In the genomic region with DNA sequence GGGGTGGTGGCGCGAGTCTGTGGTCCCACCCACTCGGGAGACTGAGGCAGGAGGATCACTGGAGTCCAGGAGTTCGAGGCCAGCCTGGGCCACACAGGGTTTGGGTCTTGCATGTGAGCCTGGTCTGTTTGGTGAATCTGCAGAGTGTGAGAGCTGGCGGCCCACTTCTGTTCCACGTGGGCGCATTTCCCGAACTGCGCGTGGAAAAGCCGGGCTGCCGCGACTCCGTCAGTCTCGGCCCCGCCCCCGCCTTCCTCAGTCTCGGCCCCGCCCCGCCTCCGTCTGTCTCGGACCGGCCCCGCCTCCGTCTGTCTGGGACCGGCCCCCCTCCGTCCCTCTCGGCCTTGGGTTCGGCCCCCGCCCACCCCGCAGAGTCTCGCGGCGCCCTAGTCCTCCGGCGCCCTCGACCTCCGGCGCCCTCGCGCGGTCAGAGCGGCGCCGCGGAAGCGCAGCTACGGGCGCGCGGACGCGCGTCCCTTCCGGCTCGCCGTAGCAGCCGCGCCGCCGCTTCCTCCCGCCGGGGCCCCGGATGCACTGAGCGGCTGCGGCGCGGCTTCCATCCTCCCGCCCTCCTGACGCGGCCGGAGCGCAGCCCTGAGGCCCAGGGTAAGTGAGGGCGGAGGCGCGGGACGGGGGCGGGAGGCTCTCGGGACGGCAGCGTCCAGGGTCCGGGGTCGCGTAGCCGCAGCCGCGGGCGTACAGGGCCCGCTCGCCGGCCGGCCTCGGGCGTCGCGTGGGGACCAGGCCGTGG, we compare ENCODE assay signal across 8 cellular contexts. TPM values are rescaled to one million over a fixed set of nuclear protein-coding genes. Genes with fewer than 3 reads are reported as not detected.
DNase-seq lines count a peak whose midpoint lies in the region; ATAC-seq and TF ChIP-seq lines count a peak whose summit lies in the region.

A gene with protein sequence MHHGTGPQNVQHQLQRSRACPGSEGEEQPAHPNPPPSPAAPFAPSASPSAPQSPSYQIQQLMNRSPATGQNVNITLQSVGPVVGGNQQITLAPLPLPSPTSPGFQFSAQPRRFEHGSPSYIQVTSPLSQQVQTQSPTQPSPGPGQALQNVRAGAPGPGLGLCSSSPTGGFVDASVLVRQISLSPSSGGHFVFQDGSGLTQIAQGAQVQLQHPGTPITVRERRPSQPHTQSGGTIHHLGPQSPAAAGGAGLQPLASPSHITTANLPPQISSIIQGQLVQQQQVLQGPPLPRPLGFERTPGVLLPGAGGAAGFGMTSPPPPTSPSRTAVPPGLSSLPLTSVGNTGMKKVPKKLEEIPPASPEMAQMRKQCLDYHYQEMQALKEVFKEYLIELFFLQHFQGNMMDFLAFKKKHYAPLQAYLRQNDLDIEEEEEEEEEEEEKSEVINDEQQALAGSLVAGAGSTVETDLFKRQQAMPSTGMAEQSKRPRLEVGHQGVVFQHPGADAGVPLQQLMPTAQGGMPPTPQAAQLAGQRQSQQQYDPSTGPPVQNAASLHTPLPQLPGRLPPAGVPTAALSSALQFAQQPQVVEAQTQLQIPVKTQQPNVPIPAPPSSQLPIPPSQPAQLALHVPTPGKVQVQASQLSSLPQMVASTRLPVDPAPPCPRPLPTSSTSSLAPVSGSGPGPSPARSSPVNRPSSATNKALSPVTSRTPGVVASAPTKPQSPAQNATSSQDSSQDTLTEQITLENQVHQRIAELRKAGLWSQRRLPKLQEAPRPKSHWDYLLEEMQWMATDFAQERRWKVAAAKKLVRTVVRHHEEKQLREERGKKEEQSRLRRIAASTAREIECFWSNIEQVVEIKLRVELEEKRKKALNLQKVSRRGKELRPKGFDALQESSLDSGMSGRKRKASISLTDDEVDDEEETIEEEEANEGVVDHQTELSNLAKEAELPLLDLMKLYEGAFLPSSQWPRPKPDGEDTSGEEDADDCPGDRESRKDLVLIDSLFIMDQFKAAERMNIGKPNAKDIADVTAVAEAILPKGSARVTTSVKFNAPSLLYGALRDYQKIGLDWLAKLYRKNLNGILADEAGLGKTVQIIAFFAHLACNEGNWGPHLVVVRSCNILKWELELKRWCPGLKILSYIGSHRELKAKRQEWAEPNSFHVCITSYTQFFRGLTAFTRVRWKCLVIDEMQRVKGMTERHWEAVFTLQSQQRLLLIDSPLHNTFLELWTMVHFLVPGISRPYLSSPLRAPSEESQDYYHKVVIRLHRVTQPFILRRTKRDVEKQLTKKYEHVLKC (N-terminal part only) (plus strand): TSS at position 512 of the 751 bp plus-strand sequence. CDS start 10,678 bp downstream, outside the sequence.

- in situ Hi-C loops in GM23248 (cut with MboI): no loop called here

- peak within 1 kb of the TSS; percentile 89 for H3K4me3 Mint-ChIP-seq in natural killer cell treated with Interleukin-12 subunit alpha and Interleukin-12 subunit beta and Interleukin-15 and Interleukin-18, amount 100 ng/mL, for 72 hours

- ATAC-seq in natural killer cell treated with Interleukin-12 subunit alpha and Interleukin-12 subunit beta and Interleukin-15 and Interleukin-18, amount 100 ng/mL, for 72 hours: peak; percentile 97 to 98

- H3K79me2 ChIP-seq in DOHH2 (ENCODE audit: control insufficient read depth, low read length): peaks cover 48% of the 10 kb centered on the region
- H3K79me2 ChIP-seq in GM23248 (ENCODE audit: insufficient read depth): peaks cover 44% of the 10 kb centered on the region

- H3F3A ChIP-seq in DOHH2 (ENCODE audit: control insufficient read depth, insufficient read depth): peaks cover 13% of the 10 kb centered on the region
- peaks cover 31% of the 10 kb centered on the region for H3F3A ChIP-seq in GM23248 (ENCODE audit: insufficient read depth)

- H3K36me3 ChIP-seq in DOHH2 (ENCODE audit: control insufficient read depth, low read length) (peaks cover 9% of the 10 kb centered on the region), GM23248 (ENCODE audit: low read depth) (no peaks in the 10 kb centered on the region)

- H3K27me3 Mint-ChIP-seq in natural killer cell treated with Interleukin-12 subunit alpha and Interleukin-12 subunit beta and Interleukin-15 and Interleukin-18, amount 100 ng/mL, for 72 hours: no peaks in the 10 kb centered on the region

- peak; percentile 58 for TF ChIP-seq CTCF in DOHH2 (IDR thresholded peaks at IDR 0.05; ENCODE audit: low read depth, low read length, poor library complexity, severe bottlenecking)
- peak; percentile 75 for TF ChIP-seq CTCF in LNCAP (IDR thresholded peaks at IDR 0.05)
- no peak for TF ChIP-seq CTCF in fibroblast of mammary gland (conservative IDR thresholded peaks at IDR 0.05; ENCODE audit: control insufficient read depth, insufficient read depth, low read depth, low read length)

- H3K27me3 ChIP-seq in DOHH2 (ENCODE audit: control insufficient read depth, low read length) (no peaks in the 10 kb centered on the region), GM23248 (replicated peaks; ENCODE audit: insufficient read depth) (no peaks in the 10 kb centered on the region)

- 1 to 3% methylated on average over 58 to 70 of the region's 97 CpGs for WGBS in GM23248 (ENCODE audit: low coverage in 1 of 2, low lambda C conversion rate in 2 of 2, missing lambda C conversion rate in 2 of 2), 2 experiments

- H3K27ac ChIP-seq in DOHH2 (ENCODE audit: low read depth, low read length) (peak within 1 kb of the TSS; percentile 37), GM23248 (peak within 1 kb of the TSS; percentile 64)

- H3K36me3 Mint-ChIP-seq in natural killer cell treated with Interleukin-12 subunit alpha and Interleukin-12 subunit beta and Interleukin-15 and Interleukin-18, amount 100 ng/mL, for 72 hours: no peaks in the 10 kb centered on the region

- H3K4me3 ChIP-seq in DOHH2 (ENCODE audit: low read length) (peak within 1 kb of the TSS; percentile 79), GM23248 (peak within 1 kb of the TSS; percentile 89), fibroblast of mammary gland (ENCODE audit: control insufficient read depth, low read depth, low read length) (peak within 1 kb of the TSS; percentile 82)

- peak within 1 kb of the TSS; percentile 76 for H2AFZ ChIP-seq in GM23248

- H3K4me1 Mint-ChIP-seq in natural killer cell treated with Interleukin-12 subunit alpha and Interleukin-12 subunit beta and Interleukin-15 and Interleukin-18, amount 100 ng/mL, for 72 hours (ENCODE audit: low read depth in 2 of 2): peaks cover 24 to 27% of the 10 kb centered on the region in 2 donors

- H3K9me2 ChIP-seq in DOHH2 (replicated peaks; ENCODE audit: control insufficient read depth, low read length) (no peaks in the 10 kb centered on the region), GM23248 (ENCODE audit: insufficient read depth) (no peaks in the 10 kb centered on the region)

- peak within 1 kb of the TSS; percentile 81 to 84 for H3K27ac Mint-ChIP-seq in natural killer cell treated with Interleukin-12 subunit alpha and Interleukin-12 subunit beta and Interleukin-15 and Interleukin-18, amount 100 ng/mL, for 72 hours

- peak; percentile 99 for DNase-seq in GM23248
- peak; percentile 94 for DNase-seq in RPMI8226
- DNase-seq in activated T-helper 1 cell treated with anti-CD3 and anti-CD28 coated beads, Interleukin-2, amount 50 U/mL, for 16 hours (ENCODE audit: low read depth in 1 of 2, low spot score in 1 of 2): peak; percentile 92 to 93
- DNase-seq in fibroblast of mammary gland (ENCODE audit: low read depth): peak; percentile 88
- peak; percentile 98 for DNase-seq in natural killer cell treated with Interleukin-12 subunit alpha and Interleukin-12 subunit beta and Interleukin-15 and Interleukin-18, amount 100 ng/mL, for 72 hours (ENCODE audit: low spot score)
- peak; percentile 94 for DNase-seq in stimulated activated naive CD4-positive, alpha-beta T cell treated with Interleukin-2 at 50 U/mL for 16 hours (lab: John Stamatoyannopoulos, UW)

- no peaks in the 10 kb centered on the region for H3K9me3 Mint-ChIP-seq in natural killer cell treated with Interleukin-12 subunit alpha and Interleukin-12 subunit beta and Interleukin-15 and Interleukin-18, amount 100 ng/mL, for 72 hours

- H3K4me2 ChIP-seq in DOHH2 (ENCODE audit: low read length) (peak within 1 kb of the TSS; percentile 88), GM23248 (ENCODE audit: unreplicated experiment) (peak within 1 kb of the TSS; percentile 78)

- H3K9me3 ChIP-seq in DOHH2 (ENCODE audit: control insufficient read depth, insufficient read depth, low read length): no peaks in the 10 kb centered on the region
- H3K9me3 ChIP-seq in GM23248 (ENCODE audit: low read depth): no peaks in the 10 kb centered on the region

- H4K20me1 ChIP-seq in DOHH2 (ENCODE audit: control insufficient read depth, insufficient read depth, low read depth, low read length) (peaks cover 11% of the 10 kb centered on the region; the same call in 1 of the 2 replicates), GM23248 (ENCODE audit: insufficient read depth) (no peaks in the 10 kb centered on the region)

- H3K9ac ChIP-seq in GM23248: peak within 1 kb of the TSS; percentile 88

- H3K4me1 ChIP-seq in DOHH2 (ENCODE audit: control insufficient read depth, low read length) (peaks cover 8% of the 10 kb centered on the region), GM23248 (ENCODE audit: insufficient read depth) (peaks cover 9% of the 10 kb centered on the region; the same call in 1 of the 2 replicates)

RNA-seq across cellular contexts. Expression of the gene that starts here (rescaled TPM):
- total RNA-seq in GM23248 (2014; rRNA removed; shearing (Covaris generic)): 8.6 and 9.6 TPM in 2 replicates
- polyA plus RNA-seq in GM23248 (2016; fragmentation: Nextera tagmentation; extraction: Ambion mirVana): 9.3 and 9.4 TPM in 2 replicates
- total RNA-seq in natural killer cell treated with Interleukin-12 subunit alpha and Interleukin-12 subunit beta and Interleukin-15 and Interleukin-18, amount 100 ng/mL, for 72 hours: 100 to 1,000 TPM in 1 of 2 donors, 10 to 100 TPM in 1; 53.5 to 106 TPM

Comparison
In these comparisons a context has a peak if more than half of its experiments do, and no peak if none do; other contexts are left out.
1. Peak in every context shown above with its lines: DNase-seq, ATAC-seq, H3K4me3 ChIP-seq and H3K27ac ChIP-seq.